ENCODE assay signal across 9 cellular contexts in the genomic region with DNA sequence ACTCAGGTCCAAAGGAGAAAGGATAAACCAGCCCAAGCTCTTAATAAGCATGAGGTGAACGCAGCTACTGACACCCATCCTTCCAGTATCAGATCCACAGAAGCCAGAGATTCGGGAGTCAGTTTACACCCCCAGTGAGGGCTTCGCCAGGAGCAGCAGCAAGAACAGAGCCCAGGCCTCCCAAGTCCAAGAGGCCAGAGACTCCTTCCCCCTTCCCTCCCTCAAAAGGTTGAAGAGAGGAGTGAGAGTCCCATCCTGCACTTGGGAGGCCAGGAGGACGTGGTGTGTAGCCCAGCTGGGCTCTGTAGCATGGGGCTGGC.
DNase-seq lines count a peak whose midpoint lies in the region; ATAC-seq and TF ChIP-seq lines count a peak whose summit lies in the region.
"Had no signal": no experiment of that assay in that cellular context is flagged by ENCODE, and none has a peak within 500 bp of the region (broad histone marks: within the 10 kb centered on the region; RNA-seq: fewer than 3 reads in every experiment).

No MANE protein-coding gene starts in this region.

- H3K36me3 Mint-ChIP-seq in T-helper 17 cell (ENCODE audit: low read depth) = no peaks in the 10 kb centered on the region
- H3K36me3 Mint-ChIP-seq in stimulated activated naive B cell treated with anti-CD40 and anti-IgM and Interleukin-4, amounts not matched to agents 10 μg/mL and 1 μg/mL and 100 μg/mL, for 72 hours = peaks cover 0 to 4% of the 10 kb centered on the region in 2 donors

- TF ChIP-seq POLR2A in esophagus muscularis mucosa (IDR thresholded peaks at IDR 0.05; ENCODE audit: low read depth) = no peak
- no peak for TF ChIP-seq POLR2A in ovary (IDR thresholded peaks at IDR 0.05)

- peak overlapping the region; percentile 68 for H3K27ac Mint-ChIP-seq in T-helper 17 cell
- H3K27ac Mint-ChIP-seq in stimulated activated naive B cell treated with anti-CD40 and anti-IgM and Interleukin-4, amounts not matched to agents 10 μg/mL and 1 μg/mL and 100 μg/mL, for 72 hours = no peak overlapping the region

- no peak for ATAC-seq in T-helper 17 cell
- ATAC-seq in GM21360 (IDR thresholded peaks at IDR 0.05; ENCODE audit: unreplicated experiment) = no peak
- ATAC-seq in GM21576 (IDR thresholded peaks at IDR 0.05; ENCODE audit: unreplicated experiment) = no peak
- no peak for ATAC-seq in stimulated activated naive B cell treated with anti-CD40 and anti-IgM and Interleukin-4, amounts not matched to agents 10 μg/mL and 1 μg/mL and 100 μg/mL, for 72 hours (replicated peaks)

- H3K4me1 ChIP-seq in esophagus muscularis mucosa = peaks cover 73 to 95% (median 95%) of the 10 kb centered on the region in 4 donors
- H3K4me1 ChIP-seq in ovary (ENCODE audit: insufficient read depth) = peaks cover 60% of the 10 kb centered on the region

- POLR2A ChIA-PET in AG04450 (lab: Yijun Ruan, JAX) = interaction anchor here (0.6 to 2.2 kb wide), 9 partner anchors 19 to 216 kb away, joined by 3 to 13 read pairs (median 5); no protein-coding TSS in a partner anchor

- TF ChIP-seq CTCF in AG04450 (IDR thresholded peaks at IDR 0.05; ENCODE audit: low read depth, low read length) (no peak), esophagus muscularis mucosa (IDR thresholded peaks at IDR 0.05) (peak in 1 of 3 experiments; percentile 60), ovary (IDR thresholded peaks at IDR 0.05) (no peak)

- H3K36me3 ChIP-seq in esophagus muscularis mucosa (no peaks in the 10 kb centered on the region), ovary (no peaks in the 10 kb centered on the region)
- H3K36me3 ChIP-seq: BE2C had no signal

- peaks cover 40% of the 10 kb centered on the region for H3K4me1 Mint-ChIP-seq in T-helper 17 cell
- no peaks in the 10 kb centered on the region for H3K4me1 Mint-ChIP-seq in stimulated activated naive B cell treated with anti-CD40 and anti-IgM and Interleukin-4, amounts not matched to agents 10 μg/mL and 1 μg/mL and 100 μg/mL, for 72 hours

- 62% methylated on average over 3 of the region's 4 CpGs for WGBS in esophagus muscularis mucosa
- WGBS in ovary, 3 donors = 18 to 29% (median 26%) methylated on average over 4 of the region's 4 CpGs

- no peaks in the 10 kb centered on the region; the same call in 1 of the 2 replicates for H3K9me3 ChIP-seq in AG04450 (ENCODE audit: control insufficient read depth, insufficient read depth, low read length)
- no peaks in the 10 kb centered on the region for H3K9me3 ChIP-seq in T-helper 17 cell (ENCODE audit: control insufficient read depth, low read length, poor library complexity, severe bottlenecking)
- H3K9me3 ChIP-seq in esophagus muscularis mucosa = no peaks in the 10 kb centered on the region
- no peaks in the 10 kb centered on the region for H3K9me3 ChIP-seq in ovary
- H3K9me3 ChIP-seq: BE2C had no signal

- H3K27me3 ChIP-seq in AG04450 (ENCODE audit: control insufficient read depth, insufficient read depth, low read length) (no peaks in the 10 kb centered on the region), esophagus muscularis mucosa (no peaks in the 10 kb centered on the region), ovary (no peaks in the 10 kb centered on the region)
- H3K27me3 ChIP-seq: BE2C had no signal

- no peaks in the 10 kb centered on the region for H3K9me3 Mint-ChIP-seq in stimulated activated naive B cell treated with anti-CD40 and anti-IgM and Interleukin-4, amounts not matched to agents 10 μg/mL and 1 μg/mL and 100 μg/mL, for 72 hours

- CTCF ChIA-PET in AG04450 (lab: Charles Lee) = interaction anchor here (0.6 to 2.1 kb wide), 15 partner anchors 9 to 217 kb away, joined by 3 to 15 read pairs (median 5); partner anchors contain the start of gene SSBP3

- DNase-seq in AG04450 (ENCODE audit: low read depth, low spot score) = no peak
- no peak for DNase-seq in T-helper 17 cell
- DNase-seq in esophagus muscularis mucosa (ENCODE audit: extremely low spot score) = no peak
- no peak for DNase-seq in ovary
- no peak for DNase-seq in stimulated activated naive B cell treated with anti-CD40 and anti-IgM and Interleukin-4, amounts not matched to agents 10 μg/mL and 1 μg/mL and 100 μg/mL, for 72 hours
- no peak for DNase-seq in activated T-cell treated with anti-CD3 and anti-CD28 coated beads, Interleukin-2, amount 50 U/mL, for 1 hour

- no peak overlapping the region for H3K4me3 Mint-ChIP-seq in T-helper 17 cell
- H3K4me3 Mint-ChIP-seq in stimulated activated naive B cell treated with anti-CD40 and anti-IgM and Interleukin-4, amounts not matched to agents 10 μg/mL and 1 μg/mL and 100 μg/mL, for 72 hours = no peak overlapping the region

- no peak for TF ChIP-seq EP300 in esophagus muscularis mucosa (IDR thresholded peaks at IDR 0.05)
- no peak for TF ChIP-seq EP300 in ovary (IDR thresholded peaks at IDR 0.05)

- H3K27ac ChIP-seq in AG04450 (ENCODE audit: low read depth, low read length) = peak overlapping the region; percentile 83
- H3K27ac ChIP-seq in esophagus muscularis mucosa (replicated peaks in 1 of 4) = peak overlapping the region; percentile 90 to 97 (median 95)
- H3K27ac ChIP-seq in ovary = peak overlapping the region; percentile 79 to 94

- no peak overlapping the region for H3K4me3 ChIP-seq in AG04450 (ENCODE audit: low read depth, low read length)
- peak overlapping the region; percentile 23 to 43 (median 34) for H3K4me3 ChIP-seq in esophagus muscularis mucosa
- H3K4me3 ChIP-seq in ovary = no peak overlapping the region

- no peaks in the 10 kb centered on the region for H3K27me3 Mint-ChIP-seq in T-helper 17 cell
- H3K27me3 Mint-ChIP-seq in stimulated activated naive B cell treated with anti-CD40 and anti-IgM and Interleukin-4, amounts not matched to agents 10 μg/mL and 1 μg/mL and 100 μg/mL, for 72 hours = no peaks in the 10 kb centered on the region

- intact Hi-C loops in esophagus muscularis mucosa (cut with DNase I) = loop anchor here (2.0 kb wide), 2 partner anchors 134 to 216 kb away; partner anchors contain the start of gene SSBP3
- intact Hi-C loops in ovary (cut with DNase I) = loop anchor here in 3 of 4 donors (2.0 to 10.0 kb wide), 8 partner anchors 52 to 216 kb away; partner anchors contain the start of gene SSBP3 (in 1 of the 3)

Comparison
In these comparisons a context has a peak if more than half of its experiments do, and no peak if none do; other contexts are left out.
1. H3K4me3 ChIP-seq: peak in esophagus muscularis mucosa (4 of 4); none in AG04450 (single experiment) and ovary (single experiment).
2. Peak in every context shown above with its lines, with median percentiles within 50 percentile points of each other: H3K27ac ChIP-seq.